8 cellular contexts compared by ENCODE assay signal in the genomic region with DNA sequence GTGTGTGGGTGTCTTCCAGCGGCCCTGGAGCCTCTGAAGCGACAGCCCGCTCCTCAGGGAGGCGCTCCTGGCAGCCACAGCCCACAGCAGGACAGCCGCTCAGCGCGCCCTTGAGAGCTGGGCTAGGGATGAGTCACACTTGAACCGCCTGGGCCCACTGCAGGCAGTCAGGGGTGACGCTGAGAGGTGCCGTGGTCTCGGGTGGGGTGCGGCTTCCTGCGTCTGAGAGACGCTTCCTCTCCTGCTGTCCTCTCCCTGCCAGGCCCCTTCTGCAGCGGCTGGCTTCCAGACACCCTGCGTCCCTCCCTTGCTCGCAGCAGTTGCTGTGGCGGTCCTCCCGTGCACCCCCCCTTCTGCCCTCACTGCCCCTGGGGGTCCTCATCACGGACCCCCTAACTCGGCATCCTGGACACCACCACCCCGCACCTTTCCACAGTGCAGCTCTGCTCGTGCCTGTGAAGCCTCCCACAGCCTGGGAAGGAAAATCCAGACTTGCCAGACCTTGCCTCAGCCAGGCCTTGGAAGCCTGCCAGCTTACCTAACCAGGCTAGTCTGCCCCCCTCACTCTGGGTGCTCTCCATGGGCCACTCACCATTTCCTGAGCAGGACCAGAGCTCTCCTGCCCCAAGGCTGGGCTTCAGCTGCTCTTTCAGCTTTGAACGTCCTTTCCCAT. TPM values are rescaled to one million over a fixed set of nuclear protein-coding genes. Genes with fewer than 3 reads are reported as not detected.
A peak's percentile ranks its signal among the peaks of the same experiment; 100 is the strongest.
DNase-seq lines count a peak whose midpoint lies in the region; ATAC-seq, FAIRE-seq and TF ChIP-seq lines count a peak whose summit lies in the region.

No MANE protein-coding gene starts in this region.

- no peak overlapping the region for H2BK15ac ChIP-seq in H1 (ENCODE audit: low read length)

- H3K9me3 ChIP-seq in H1 (ENCODE audit: insufficient read depth in 2 of 2, low read depth in 1 of 2, low read length in 1 of 2), result no peaks in the 10 kb centered on the region

- H3K79me2 ChIP-seq in H1 (ENCODE audit: control insufficient read depth in 1 of 2, insufficient read depth in 2 of 2, low read length in 2 of 2), result no peaks in the 10 kb centered on the region

- H3K9me3 Mint-ChIP-seq in nephron progenitor cell, result no peaks in the 10 kb centered on the region
- no peaks in the 10 kb centered on the region for H3K9me3 Mint-ChIP-seq in stimulated activated naive CD8-positive, alpha-beta T cell treated with anti-CD3 and anti-CD28 coated beads, Interleukin-15, amount 100 ng/mL, for 72 hours

- no peak overlapping the region for H3K27ac ChIP-seq in H1 (ENCODE audit: low read depth, low read length)

- no peak overlapping the region for H3K14ac ChIP-seq in H1 (ENCODE audit: insufficient read length)

- peaks cover 0 to 4% (median 0%) of the 10 kb centered on the region in 4 experiments; a peak in 1 of 8 replicates for H3K36me3 ChIP-seq in H1 (ENCODE audit: control insufficient read depth in 2 of 4, insufficient read depth in 4 of 4, low read length in 3 of 4)

- H4K20me1 ChIP-seq in H1 (replicated peaks in 1 of 2; ENCODE audit: control insufficient read depth in 1 of 2, insufficient read depth in 2 of 2, low read length in 2 of 2), result no peaks in the 10 kb centered on the region

- TF ChIP-seq CTCF in H1 (IDR thresholded peaks at IDR 0.05; ENCODE audit: control extremely low read depth in 1 of 3, insufficient read depth in 1 of 3, low read depth in 1 of 3, low read length in 3 of 3) (no peak), nephron progenitor cell (IDR thresholded peaks at IDR 0.05) (no peak)

- H3K23me2 ChIP-seq in H1 (ENCODE audit: low read depth, low read length), result no peaks in the 10 kb centered on the region

- no peaks in the 10 kb centered on the region for H3K36me3 Mint-ChIP-seq in nephron progenitor cell (ENCODE audit: low read depth)

- H3K4me3 Mint-ChIP-seq in nephron progenitor cell, result no peak overlapping the region
- H3K4me3 Mint-ChIP-seq in stimulated activated naive CD8-positive, alpha-beta T cell treated with anti-CD3 and anti-CD28 coated beads, Interleukin-15, amount 100 ng/mL, for 72 hours, result peak overlapping the region; percentile 16 to 50

- H2AFZ ChIP-seq in H1 (ENCODE audit: low read length), result no peak overlapping the region

- ATAC-seq in GM18498 (IDR thresholded peaks at IDR 0.05; ENCODE audit: unreplicated experiment) (peak; percentile 95), HG02763 (IDR thresholded peaks at IDR 0.05; ENCODE audit: unreplicated experiment) (peak; percentile 85)
- peak; percentile 96 for ATAC-seq in stimulated activated naive CD8-positive, alpha-beta T cell treated with anti-CD3 and anti-CD28 coated beads, Interleukin-15, amount 100 ng/mL, for 72 hours

- no peak overlapping the region for H3K56ac ChIP-seq in H1 (replicated peaks; ENCODE audit: insufficient read length, low read depth, low read length)

- H3K18ac ChIP-seq in H1 (ENCODE audit: extremely low read depth, low read length), result no peak overlapping the region; the same call in 1 of the 2 replicates

- POLR2A ChIA-PET in H1 (lab: Charles Lee; ENCODE audit: partially characterized antibody), result interaction anchor here (0.9 to 1.8 kb wide), 3 partner anchors 9 to 54 kb away, joined by 4 to 6 read pairs (median 4); no protein-coding TSS in a partner anchor

- no peak overlapping the region for H2BK120ac ChIP-seq in H1 (replicated peaks; ENCODE audit: low read depth, low read length)

- no peaks in the 10 kb centered on the region; a peak in 1 of 7 replicates for H3K27me3 ChIP-seq in H1 (replicated peaks in 1 of 4; ENCODE audit: control insufficient read depth in 3 of 4, extremely low read depth in 1 of 4, insufficient read depth in 3 of 4, low read length in 3 of 4)

- no peak overlapping the region for H3K4me2 ChIP-seq in H1 (ENCODE audit: insufficient read depth in 1 of 2, low read depth in 2 of 2, low read length in 2 of 2)

- DNase-seq in NCI-H2196 (lab: John Stamatoyannopoulos, UW; ENCODE audit: unreplicated experiment), result peak; percentile 45
- DNase-seq in activated CD8-positive, alpha-beta memory T cell treated with anti-CD3 and anti-CD28 coated beads for 1 hour (ENCODE audit: extremely low read depth in 1 of 2, low read depth in 1 of 2), result peak; percentile 78 to 90
- peak in 1 of 2 experiments; percentile 57 for DNase-seq in H1 (ENCODE audit: low read depth in 1 of 2, low spot score in 2 of 2)
- DNase-seq in nephron progenitor cell, result no peak
- peak; percentile 71 to 78 for DNase-seq in stimulated activated naive CD8-positive, alpha-beta T cell treated with anti-CD3 and anti-CD28 coated beads, Interleukin-15, amount 100 ng/mL, for 72 hours
- no peak for DNase-seq in OCI-M2 (lab: John Stamatoyannopoulos, UW; ENCODE audit: unreplicated experiment)

- peaks cover 37% of the 10 kb centered on the region for H3K4me1 Mint-ChIP-seq in nephron progenitor cell
- peaks cover 38% of the 10 kb centered on the region for H3K4me1 Mint-ChIP-seq in stimulated activated naive CD8-positive, alpha-beta T cell treated with anti-CD3 and anti-CD28 coated beads, Interleukin-15, amount 100 ng/mL, for 72 hours

- TF ChIP-seq RAD21 in H1 (IDR thresholded peaks at IDR 0.05 in 1 of 2, conservative IDR thresholded peaks at IDR 0.05 in 1 of 2; ENCODE audit: low read depth in 2 of 2, low read length in 2 of 2), result peak in 1 of 2 experiments; percentile 12; a peak in 1 of 4 replicates

- no peak for TF ChIP-seq EP300 in H1 (IDR thresholded peaks at IDR 0.05; ENCODE audit: borderline replicate concordance in 1 of 2, low read depth in 2 of 2, low read length in 2 of 2)

- H3K4me3 ChIP-seq in H1 (ENCODE audit: extremely low read depth in 1 of 4, insufficient read depth in 2 of 4, low read depth in 3 of 4, low read length in 4 of 4), result no peak overlapping the region

- no peak overlapping the region for H4K5ac ChIP-seq in H1 (ENCODE audit: insufficient read length, low read depth, low read length)

- no peak overlapping the region for H4K8ac ChIP-seq in H1 (ENCODE audit: extremely low read depth, insufficient read depth, low read length)

- H3K9ac ChIP-seq in H1 (replicated peaks in 1 of 4; ENCODE audit: extremely low read depth in 1 of 4, low read depth in 3 of 4, low read length in 3 of 4), result no peak overlapping the region

- no peak; a peak in 1 of 3 replicates for TF ChIP-seq POLR2A in H1 (IDR thresholded peaks at IDR 0.05; ENCODE audit: control extremely low read depth in 1 of 2, low read depth in 2 of 2, low read length in 2 of 2)

- H3K23ac ChIP-seq in H1 (ENCODE audit: insufficient read length), result no peak overlapping the region

- H3K79me1 ChIP-seq in H1 (ENCODE audit: low read depth, low read length), result no peaks in the 10 kb centered on the region

- H3K4ac ChIP-seq in H1 (replicated peaks; ENCODE audit: insufficient read length, low read depth, low read length), result no peak overlapping the region

- no peak for FAIRE-seq in H1 (lab: Jason Lieb, UNC)

- H3K4me1 ChIP-seq in H1 (replicated peaks in 1 of 4; ENCODE audit: control insufficient read depth in 3 of 4, insufficient read depth in 4 of 4, low read length in 3 of 4), result peaks cover 0 to 2% (median 0%) of the 10 kb centered on the region in 4 experiments; a peak in 1 of 7 replicates

- H2BK12ac ChIP-seq in H1 (ENCODE audit: low read depth, low read length), result no peak overlapping the region

- no peak overlapping the region for H4K91ac ChIP-seq in H1 (replicated peaks; ENCODE audit: insufficient read length, low read length)

- no peak overlapping the region for H2BK5ac ChIP-seq in H1 (ENCODE audit: low read depth, low read length)

- peak overlapping the region; percentile 24 for H3K27ac Mint-ChIP-seq in nephron progenitor cell
- H3K27ac Mint-ChIP-seq in stimulated activated naive CD8-positive, alpha-beta T cell treated with anti-CD3 and anti-CD28 coated beads, Interleukin-15, amount 100 ng/mL, for 72 hours, result peak overlapping the region; percentile 71 to 93

- no peak overlapping the region for H2BK20ac ChIP-seq in H1 (ENCODE audit: low read length)

- H3K27me3 Mint-ChIP-seq in nephron progenitor cell (ENCODE audit: low read depth, poor library complexity), result peaks cover 14% of the 10 kb centered on the region
- H3K27me3 Mint-ChIP-seq in stimulated activated naive CD8-positive, alpha-beta T cell treated with anti-CD3 and anti-CD28 coated beads, Interleukin-15, amount 100 ng/mL, for 72 hours, result no peaks in the 10 kb centered on the region

- CTCF ChIA-PET in H1 (lab: Charles Lee; ENCODE audit: partially characterized antibody), result interaction anchor here (0.5 to 2.5 kb wide), 11 partner anchors 8 to 122 kb away, joined by 3 to 24 read pairs (median 4); no protein-coding TSS in a partner anchor

- WGBS in H1 (ENCODE audit: extremely low coverage in 1 of 2, insufficient coverage in 1 of 2, insufficient read length in 1 of 2, insufficient replicate concordance in 2 of 2, low coverage in 1 of 2, low lambda C conversion rate in 2 of 2, missing lambda C conversion rate in 1 of 2), 2 experiments, result 81% methylated on average over 24 of the region's 24 CpGs; no CpG with 5 or more reads in 1 of the 2 experiments

- no peak overlapping the region for H2AK5ac ChIP-seq in H1 (ENCODE audit: low read depth, low read length)

TF ChIP-seq in H1, 55 proteins besides CTCF, POLR2A, EP300 and RAD21:
- TF ChIP-seq NANOG (IDR thresholded peaks at IDR 0.05; ENCODE audit: insufficient read depth, low read depth, low read length, poor library complexity, severe bottlenecking) (no peak), JUND (IDR thresholded peaks at IDR 0.05; ENCODE audit: low read length) (0 out of 2 replicates have a peak, but pooled peaks have one; percentile 42)

RNA-seq across cellular contexts. Expression of gene SPTBN5, which starts 1.1 kb away (rescaled TPM):
- total RNA-seq in H1 (2021; fragmentation: NEBNext Ultra II Directional; extraction: Animal tissue kit (Norgen Biotek cat#: 25700)), result 0.84 and 1.1 TPM in 2 replicates
- 0.32 and 0.38 TPM in 2 replicates for polyA plus RNA-seq in H1 (2011; rRNA removed)
- 0.59 TPM for polyA plus RNA-seq in H1 (2011; cell fraction: cytosol; rRNA removed)
- 4.5 TPM for polyA plus RNA-seq in H1 (2011; cell fraction: nucleus; rRNA removed)
- 0.33 to 1.1 TPM (median 0.89 TPM) in 4 replicates for polyA plus RNA-seq in H1 (2012, experiment 1 of 2)
- 0.12 TPM for polyA plus RNA-seq in H1 (2012, experiment 2 of 2)
- 0.43 TPM for polyA plus RNA-seq in H1 (2013, experiment 1 of 2)
- 0.35 TPM for polyA plus RNA-seq in H1 (2013, experiment 2 of 2)
- 0.13 and 0.54 TPM in 2 replicates for polyA minus RNA-seq in H1 (2011; rRNA and poly(A)+ RNA removed)
- not detected for polyA minus RNA-seq in H1 (2011; cell fraction: cytosol; rRNA and poly(A)+ RNA removed)
- 1.00 TPM for polyA minus RNA-seq in H1 (2011; cell fraction: nucleus; rRNA and poly(A)+ RNA removed)

RNA-seq across cellular contexts. Expression of gene PLA2G4B, which starts 56.3 kb away (rescaled TPM):
- total RNA-seq in H1 (2021; fragmentation: NEBNext Ultra II Directional; extraction: Animal tissue kit (Norgen Biotek cat#: 25700)), result 4.2 and 8.0 TPM in 2 replicates
- 9.2 TPM in 2 replicates for polyA plus RNA-seq in H1 (2011; rRNA removed)
- 8.0 TPM for polyA plus RNA-seq in H1 (2011; cell fraction: cytosol; rRNA removed)
- polyA plus RNA-seq in H1 (2011; cell fraction: nucleus; rRNA removed), result 49.3 TPM
- 2.8 to 7.8 TPM (median 6.9 TPM) in 4 replicates for polyA plus RNA-seq in H1 (2012, experiment 1 of 2)
- 4.2 TPM for polyA plus RNA-seq in H1 (2012, experiment 2 of 2)
- 10.3 TPM for polyA plus RNA-seq in H1 (2013, experiment 1 of 2)
- 6.5 TPM for polyA plus RNA-seq in H1 (2013, experiment 2 of 2)
- 1.5 and 2.0 TPM in 2 replicates for polyA minus RNA-seq in H1 (2011; rRNA and poly(A)+ RNA removed)
- polyA minus RNA-seq in H1 (2011; cell fraction: cytosol; rRNA and poly(A)+ RNA removed), result 3.1 TPM
- polyA minus RNA-seq in H1 (2011; cell fraction: nucleus; rRNA and poly(A)+ RNA removed), result 7.5 TPM

Comparison
In these comparisons a context has a peak if more than half of its experiments do, and no peak if none do; other contexts are left out.
1. DNase-seq: peak in NCI-H2196 (single experiment), activated CD8-positive, alpha-beta memory T cell treated with anti-CD3 and anti-CD28 coated beads for 1 hour (2 of 2) and stimulated activated naive CD8-positive, alpha-beta T cell treated with anti-CD3 and anti-CD28 coated beads, Interleukin-15, amount 100 ng/mL, for 72 hours (2 of 2); none in nephron progenitor cell (single experiment) and OCI-M2 (single experiment).
2. Peak in every context shown above with its lines, with median percentiles within 50 percentile points of each other: ATAC-seq.